ENCODE assay signal across 8 cellular contexts in genomic region chr12:130322263-130322662, GRCh38. TPM values are rescaled to one million over a fixed set of nuclear protein-coding genes. Genes with fewer than 3 reads are reported as not detected.
"Had no signal": no experiment of that assay in that cellular context is flagged by ENCODE, and none has a peak within 500 bp of the region (broad histone marks: within the 10 kb centered on the region; RNA-seq: fewer than 3 reads in every experiment).

No MANE protein-coding gene starts in this region.

- FAIRE-seq: G401.6, GM12878, GM12891, GM12892, GM18507, GM19239 had no signal

- DNase-seq: GDM1, GF-D8 had no signal

- H3K4me3 ChIP-seq: GM12878 had no signal

- ATAC-seq: GM12878 had no signal

RNA-seq across cellular contexts. Expression of gene PIWIL1, which starts 15.4 kb away (rescaled TPM):
- total RNA-seq: GM12878 had no signal
- polyA plus RNA-seq: GM12878 had no signal
